In genomic region chr3:119376758-119377157, GRCh38 we compare ENCODE assay signal across 15 cellular contexts.
A peak's percentile ranks its signal among the peaks of the same experiment; 100 is the strongest.
DNase-seq lines count a peak whose midpoint lies in the region; ATAC-seq and TF ChIP-seq lines count a peak whose summit lies in the region.
"Had no signal": no experiment of that assay in that cellular context is flagged by ENCODE, and none has a peak within 500 bp of the region (broad histone marks: within the 10 kb centered on the region; RNA-seq: fewer than 3 reads in every experiment).

No MANE protein-coding gene starts in this region.

- DNase-seq in MCF 10A (ENCODE audit: unreplicated experiment) (peak; percentile 31), breast epithelium (ENCODE audit: low spot score in 2 of 2) (no peak), fibroblast of gingiva (ENCODE audit: low read depth) (peak; percentile 60), osteoblast (ENCODE audit: insufficient read length, low spot score, missing footprints) (peak; percentile 85), HAP-1 (ENCODE audit: low spot score in 2 of 2) (no peak)
- DNase-seq: AML-193; Caco-2; CD8-positive, alpha-beta memory T cell; DND-41; GDM1 had no signal

- H3K9me3 Mint-ChIP-seq in MCF 10A (ENCODE audit: unreplicated experiment): no peaks in the 10 kb centered on the region
- H3K9me3 Mint-ChIP-seq: CD8-positive, alpha-beta memory T cell; IgD-negative memory B cell had no signal

- no peak for TF ChIP-seq CTCF in MCF 10A (IDR thresholded peaks at IDR 0.05; ENCODE audit: unreplicated experiment)
- no peak for TF ChIP-seq CTCF in breast epithelium (IDR thresholded peaks at IDR 0.05)
- TF ChIP-seq CTCF in osteoblast (IDR thresholded peaks at IDR 0.05; ENCODE audit: extremely low read depth, low read depth, low read length): no peak

- CTCF ChIA-PET in MCF 10A (lab: Yijun Ruan, JAX): no interaction called here

- no peaks in the 10 kb centered on the region for H3K9me3 ChIP-seq in breast epithelium
- H3K9me3 ChIP-seq in osteoblast (ENCODE audit: low read depth, low read length): no peaks in the 10 kb centered on the region
- no peaks in the 10 kb centered on the region for H3K9me3 ChIP-seq in HAP-1
- H3K9me3 ChIP-seq: BLaER1, Caco-2 had no signal

- no TSS peak for BruUV-seq in MCF 10A (replicated peaks; lab: Mats Ljungman, UMichigan)

- no peak overlapping the region for H3K4me2 ChIP-seq in osteoblast (ENCODE audit: insufficient read depth, low read length)
- H3K4me2 ChIP-seq: BLaER1 had no signal

- H3K36me3 ChIP-seq in breast epithelium (no peaks in the 10 kb centered on the region), osteoblast (ENCODE audit: insufficient read depth, low read length) (peaks cover 34% of the 10 kb centered on the region), HAP-1 (replicated peaks) (no peaks in the 10 kb centered on the region)
- H3K36me3 ChIP-seq: BLaER1 had no signal

- POLR2A ChIA-PET in MCF 10A (lab: Yijun Ruan, JAX): no interaction called here

- no peaks in the 10 kb centered on the region for H3K79me2 ChIP-seq in osteoblast (ENCODE audit: insufficient read depth, low read length)

- H3K4me1 ChIP-seq in breast epithelium (no peaks in the 10 kb centered on the region), osteoblast (ENCODE audit: insufficient read depth, low read length) (no peaks in the 10 kb centered on the region), HAP-1 (no peaks in the 10 kb centered on the region)
- H3K4me1 ChIP-seq: Caco-2 had no signal

- no peak overlapping the region for H3K27ac Mint-ChIP-seq in MCF 10A (ENCODE audit: low read depth, unreplicated experiment)
- H3K27ac Mint-ChIP-seq: CD8-positive, alpha-beta memory T cell had no signal

- ATAC-seq in HG03439 (IDR thresholded peaks at IDR 0.05; ENCODE audit: unreplicated experiment) (no peak), GM18498 (IDR thresholded peaks at IDR 0.05; ENCODE audit: unreplicated experiment) (no peak)

- no peak overlapping the region for H3K4me3 Mint-ChIP-seq in MCF 10A (ENCODE audit: unreplicated experiment)
- H3K4me3 Mint-ChIP-seq: CD8-positive, alpha-beta memory T cell had no signal

- in situ Hi-C loops in HAP-1 (cut with MboI; ENCODE audit: low sequenced_read_pairs): no loop called here

- no peak overlapping the region for H2AFZ ChIP-seq in osteoblast (ENCODE audit: low read length)

- H3K27me3 ChIP-seq in breast epithelium: no peaks in the 10 kb centered on the region
- H3K27me3 ChIP-seq in osteoblast (ENCODE audit: insufficient read depth, low read length): no peaks in the 10 kb centered on the region
- no peaks in the 10 kb centered on the region for H3K27me3 ChIP-seq in HAP-1 (ENCODE audit: low read depth)
- H3K27me3 ChIP-seq: BLaER1 had no signal

- peaks cover 6% of the 10 kb centered on the region for H4K20me1 ChIP-seq in osteoblast (ENCODE audit: insufficient read depth, low read length)
- H4K20me1 ChIP-seq: BLaER1 had no signal

- intact Hi-C loops in MCF 10A (cut with micrococcal nuclease) (no loop called here), breast epithelium (cut with DNase I; ENCODE audit: low total_unique reads) (no loop called here)

- H3K36me3 Mint-ChIP-seq in MCF 10A (ENCODE audit: insufficient read depth, unreplicated experiment): peaks cover 2% of the 10 kb centered on the region

- no peak for TF ChIP-seq POLR2A in breast epithelium (IDR thresholded peaks at IDR 0.05)

- H3K4me3 ChIP-seq in breast epithelium (no peak overlapping the region), osteoblast (ENCODE audit: insufficient read depth, low read length) (no peak overlapping the region), HAP-1 (no peak overlapping the region)
- H3K4me3 ChIP-seq: BLaER1 had no signal

- peaks cover 6% of the 10 kb centered on the region for H3K4me1 Mint-ChIP-seq in MCF 10A (ENCODE audit: insufficient read depth, unreplicated experiment)
- H3K4me1 Mint-ChIP-seq: CD8-positive, alpha-beta memory T cell had no signal

- H3K27me3 Mint-ChIP-seq in MCF 10A (ENCODE audit: insufficient read depth, unreplicated experiment): no peaks in the 10 kb centered on the region
- H3K27me3 Mint-ChIP-seq: CD8-positive, alpha-beta memory T cell; IgD-negative memory B cell had no signal

- H3K27ac ChIP-seq in breast epithelium: no peak overlapping the region
- no peak overlapping the region for H3K27ac ChIP-seq in osteoblast (ENCODE audit: low read depth, low read length)
- H3K27ac ChIP-seq: 22Rv1, BLaER1 had no signal

Comparison
In these comparisons a context has a peak if more than half of its experiments do, and no peak if none do; other contexts are left out.
1. DNase-seq: peak in MCF 10A (single experiment), fibroblast of gingiva (single experiment) and osteoblast (single experiment); none in breast epithelium (0 of 2) and HAP-1 (0 of 2).